16 cellular contexts compared by ENCODE assay signal in genomic region chr13:35675651-35676050, GRCh38.
A peak's percentile ranks its signal among the peaks of the same experiment; 100 is the strongest.
DNase-seq lines count a peak whose midpoint lies in the region; ATAC-seq, FAIRE-seq and TF ChIP-seq lines count a peak whose summit lies in the region.
"Had no signal": no experiment of that assay in that cellular context is flagged by ENCODE, and none has a peak within 500 bp of the region (broad histone marks: within the 10 kb centered on the region; RNA-seq: fewer than 3 reads in every experiment).

No MANE protein-coding gene starts in this region.

- FAIRE-seq in pancreas (lab: Jason Lieb, UNC): no peak
- FAIRE-seq: H54 had no signal

- 74 to 81% methylated on average over 4 of the region's 4 CpGs for WGBS in pancreas, 2 donors

- no peaks in the 10 kb centered on the region for H3K9me3 ChIP-seq in pancreas

- no peak for TF ChIP-seq CTCF in pancreas (IDR thresholded peaks at IDR 0.05)

- DNase-seq in COR-L47 (lab: John Stamatoyannopoulos, UW): peak; percentile 24
- DNase-seq in NCI-H128 (lab: John Stamatoyannopoulos, UW; ENCODE audit: unreplicated experiment): peak; percentile 11
- peak; percentile 72 for DNase-seq in NCI-H2171 (lab: John Stamatoyannopoulos, UW)
- DNase-seq in NCI-H82 treated with DMSO at 0.1 percent for 48 hours (lab: John Stamatoyannopoulos, UW; ENCODE audit: unreplicated experiment): peak; percentile 100
- no peak for DNase-seq in NCI-H2227 treated with DMSO at 0.1 percent for 48 hours (lab: John Stamatoyannopoulos, UW)
- DNase-seq in pancreas: no peak
- DNase-seq: EL, IMR-90, Kasumi-1, NCI-H1436 treated with DMSO at 0.1 percent for 48 hours, NCI-H446, PC-9, T-cell had no signal

- no peaks in the 10 kb centered on the region for H3K4me1 ChIP-seq in pancreas

- no peak overlapping the region for H3K4me3 ChIP-seq in pancreas
- H3K4me3 ChIP-seq: PC-9 had no signal

- intact Hi-C loops in pancreas (cut with DNase I): no loop called here

- no peaks in the 10 kb centered on the region for H3K27me3 ChIP-seq in pancreas

- H3K36me3 ChIP-seq in pancreas: peaks cover 0 to 4% (median 0%) of the 10 kb centered on the region in 3 donors

- no peak overlapping the region for H3K27ac ChIP-seq in pancreas
- H3K27ac ChIP-seq: PC-9 had no signal

- ATAC-seq in pancreas (no peak), HG03432 (IDR thresholded peaks at IDR 0.05; ENCODE audit: unreplicated experiment) (no peak), GM18868 (IDR thresholded peaks at IDR 0.05; ENCODE audit: unreplicated experiment) (no peak)
- ATAC-seq: T-cell had no signal

Comparison
In these comparisons a context has a peak if more than half of its experiments do, and no peak if none do; other contexts are left out.
1. DNase-seq: peak in COR-L47 (single experiment), NCI-H128 (single experiment), NCI-H2171 (single experiment) and NCI-H82 treated with DMSO at 0.1 percent for 48 hours (single experiment); none in NCI-H2227 treated with DMSO at 0.1 percent for 48 hours (single experiment) and pancreas (0 of 6).